In genomic region chr3:64456674-64457073, GRCh38 we compare ENCODE assay signal across 21 cellular contexts.
"Had no signal": no experiment of that assay in that cellular context is flagged by ENCODE, and none has a peak within 500 bp of the region (broad histone marks: within the 10 kb centered on the region; RNA-seq: fewer than 3 reads in every experiment).

No MANE protein-coding gene starts in this region.

- H3K36me3 ChIP-seq: adrenal gland, cardiac muscle cell, left lung, neutrophil, sigmoid colon, spleen, thoracic aorta, upper lobe of left lung had no signal

- H3K36me3 Mint-ChIP-seq: activated naive CD4-positive, alpha-beta T cell treated with anti-CD3 and anti-CD28 coated beads, Interleukin-2, amount 10 ng/mL, durations not matched to agents 7 days and 5 days; naive thymus-derived CD4-positive, alpha-beta T cell; stimulated activated memory B cell treated with anti-CD40 and anti-IgM and Interleukin-4, amounts not matched to agents 10 μg/mL and 1 μg/mL and 100 μg/mL, for 72 hours had no signal

- H3K4me1 ChIP-seq: adrenal gland, left lung, sigmoid colon had no signal

- H3K27ac ChIP-seq: adrenal gland, cardiac muscle cell, left lung, neutrophil, sigmoid colon, spleen, thoracic aorta, upper lobe of left lung had no signal

- H3K27ac Mint-ChIP-seq: activated naive CD4-positive, alpha-beta T cell treated with anti-CD3 and anti-CD28 coated beads, Interleukin-2, amount 10 ng/mL, durations not matched to agents 7 days and 5 days; naive thymus-derived CD4-positive, alpha-beta T cell; stimulated activated memory B cell treated with anti-CD40 and anti-IgM and Interleukin-4, amounts not matched to agents 10 μg/mL and 1 μg/mL and 100 μg/mL, for 72 hours had no signal

- ATAC-seq: left lung; mucosa of descending colon; naive thymus-derived CD4-positive, alpha-beta T cell; stimulated activated memory B cell treated with anti-CD40 and anti-IgM and Interleukin-4, amounts not matched to agents 10 μg/mL and 1 μg/mL and 100 μg/mL, for 72 hours had no signal

- H3K9me3 ChIP-seq: adrenal gland, left lung, mucosa of descending colon, neutrophil, sigmoid colon, spleen, thoracic aorta, upper lobe of left lung had no signal

- H3K4me3 ChIP-seq: adrenal gland, cardiac muscle cell, left lung, mucosa of descending colon, sigmoid colon, spleen, thoracic aorta, upper lobe of left lung had no signal

- DNase-seq: activated CD4-positive, CD25-positive, alpha-beta regulatory T cell treated with anti-CD3 and anti-CD28 coated beads, Interleukin-2, amount 50 U/mL, for 72 hours; activated CD8-positive, alpha-beta memory T cell treated with anti-CD3 and anti-CD28 coated beads for 24 hours; activated CD8-positive, alpha-beta memory T cell treated with anti-CD3 and anti-CD28 coated beads, Interleukin-2, amount 50 U/mL, for 48 hours; activated effector memory CD4-positive, alpha-beta T cell treated with Interleukin-2 at 50 U/mL for 16 hours; activated naive CD4-positive, alpha-beta T cell treated with anti-CD3 and anti-CD28 coated beads, Interleukin-2, amount 10 ng/mL, durations not matched to agents 7 days and 5 days; activated T-cell treated with anti-CD3 and anti-CD28 coated beads, Interleukin-2, amount 50 U/mL, for 48 hours; adrenal gland; foreskin melanocyte; left lung; mucosa of descending colon; naive thymus-derived CD4-positive, alpha-beta T cell; sigmoid colon; spleen; stimulated activated CD4-positive, alpha-beta T cell treated with anti-CD3 and anti-CD28 coated beads, Interleukin-4, amount 100 ng/mL, for 4 hours; T-helper 1 cell; T1000; upper lobe of left lung had no signal

- H3K9me3 Mint-ChIP-seq: activated naive CD4-positive, alpha-beta T cell treated with anti-CD3 and anti-CD28 coated beads, Interleukin-2, amount 10 ng/mL, durations not matched to agents 7 days and 5 days; naive thymus-derived CD4-positive, alpha-beta T cell; stimulated activated memory B cell treated with anti-CD40 and anti-IgM and Interleukin-4, amounts not matched to agents 10 μg/mL and 1 μg/mL and 100 μg/mL, for 72 hours had no signal

- H3K27me3 ChIP-seq: adrenal gland, cardiac muscle cell, left lung, sigmoid colon, upper lobe of left lung had no signal

- H3K4me1 Mint-ChIP-seq: activated naive CD4-positive, alpha-beta T cell treated with anti-CD3 and anti-CD28 coated beads, Interleukin-2, amount 10 ng/mL, durations not matched to agents 7 days and 5 days; stimulated activated memory B cell treated with anti-CD40 and anti-IgM and Interleukin-4, amounts not matched to agents 10 μg/mL and 1 μg/mL and 100 μg/mL, for 72 hours had no signal

- H3K4me3 Mint-ChIP-seq: activated naive CD4-positive, alpha-beta T cell treated with anti-CD3 and anti-CD28 coated beads, Interleukin-2, amount 10 ng/mL, durations not matched to agents 7 days and 5 days; naive thymus-derived CD4-positive, alpha-beta T cell; stimulated activated memory B cell treated with anti-CD40 and anti-IgM and Interleukin-4, amounts not matched to agents 10 μg/mL and 1 μg/mL and 100 μg/mL, for 72 hours had no signal
